11 cellular contexts compared by ENCODE assay signal in the genomic region with DNA sequence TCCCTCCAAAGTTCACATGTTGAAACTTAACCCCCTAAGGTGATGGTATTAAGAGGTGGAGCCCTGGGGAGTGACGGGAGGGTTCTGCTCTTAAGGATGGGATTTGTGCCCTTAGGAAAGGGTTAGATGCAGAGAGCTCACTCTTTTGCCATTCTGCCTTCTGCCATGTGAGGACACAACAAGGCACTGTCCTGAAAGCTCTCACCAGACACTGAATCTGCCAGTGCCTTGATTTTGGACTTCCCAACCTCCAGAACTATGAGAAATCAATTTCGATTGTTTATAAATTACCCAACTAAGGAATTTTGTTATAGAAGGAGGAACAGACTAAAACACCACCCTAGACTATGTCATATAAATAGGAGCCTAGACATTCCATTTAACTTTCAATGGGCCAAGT.
"Had no signal": no experiment of that assay in that cellular context is flagged by ENCODE, and none has a peak within 500 bp of the region (broad histone marks: within the 10 kb centered on the region; RNA-seq: fewer than 3 reads in every experiment).

No MANE protein-coding gene starts in this region.

- H3K27ac ChIP-seq: esophagus muscularis mucosa had no signal

- H3K9me3 ChIP-seq: esophagus muscularis mucosa, uterus had no signal

- H3K36me3 ChIP-seq: esophagus muscularis mucosa, uterus had no signal

- H3K27me3 ChIP-seq: esophagus muscularis mucosa, uterus had no signal

- H3K27ac Mint-ChIP-seq: activated naive CD8-positive, alpha-beta T cell treated with anti-CD3 and anti-CD28 coated beads, Interleukin-2, amount 50 U/mL, for 24 hours; activated T-helper 1 cell treated with anti-CD3 and anti-CD28 coated beads, Interleukin-12 subunit alpha, Interleukin-12 subunit beta, Interleukin-2, Interleukin-4 antibody, amounts not matched to agents 30 ng/mL and 10 ng/mL and 1 ng/mL, durations not matched to agents 14 hours and 24 hours and 36 hours had no signal

- H3K9me3 Mint-ChIP-seq: activated T-helper 1 cell treated with anti-CD3 and anti-CD28 coated beads, Interleukin-12 subunit alpha, Interleukin-12 subunit beta, Interleukin-2, Interleukin-4 antibody, amounts not matched to agents 30 ng/mL and 10 ng/mL and 1 ng/mL, durations not matched to agents 14 hours and 24 hours and 36 hours had no signal

- DNase-seq: activated CD4-positive, alpha-beta T cell treated with anti-CD3 and anti-CD28 coated beads, Interleukin-2, amount 50 U/mL, for 1 hour; activated CD8-positive, alpha-beta memory T cell treated with anti-CD3 and anti-CD28 coated beads for 24 hours; activated naive CD4-positive, alpha-beta T cell; activated naive CD8-positive, alpha-beta T cell treated with anti-CD3 and anti-CD28 coated beads, Interleukin-2, amount 50 U/mL, for 24 hours; aorta; hypothalamus; kidney; nephron progenitor cell; uterus had no signal

- H3K4me3 ChIP-seq: uterus had no signal

- H3K4me1 ChIP-seq: uterus had no signal

- H3K4me3 Mint-ChIP-seq: activated naive CD8-positive, alpha-beta T cell treated with anti-CD3 and anti-CD28 coated beads, Interleukin-2, amount 50 U/mL, for 24 hours; activated T-helper 1 cell treated with anti-CD3 and anti-CD28 coated beads, Interleukin-12 subunit alpha, Interleukin-12 subunit beta, Interleukin-2, Interleukin-4 antibody, amounts not matched to agents 30 ng/mL and 10 ng/mL and 1 ng/mL, durations not matched to agents 14 hours and 24 hours and 36 hours; nephron progenitor cell had no signal
